15 cellular contexts compared by ENCODE assay signal in the genomic region with DNA sequence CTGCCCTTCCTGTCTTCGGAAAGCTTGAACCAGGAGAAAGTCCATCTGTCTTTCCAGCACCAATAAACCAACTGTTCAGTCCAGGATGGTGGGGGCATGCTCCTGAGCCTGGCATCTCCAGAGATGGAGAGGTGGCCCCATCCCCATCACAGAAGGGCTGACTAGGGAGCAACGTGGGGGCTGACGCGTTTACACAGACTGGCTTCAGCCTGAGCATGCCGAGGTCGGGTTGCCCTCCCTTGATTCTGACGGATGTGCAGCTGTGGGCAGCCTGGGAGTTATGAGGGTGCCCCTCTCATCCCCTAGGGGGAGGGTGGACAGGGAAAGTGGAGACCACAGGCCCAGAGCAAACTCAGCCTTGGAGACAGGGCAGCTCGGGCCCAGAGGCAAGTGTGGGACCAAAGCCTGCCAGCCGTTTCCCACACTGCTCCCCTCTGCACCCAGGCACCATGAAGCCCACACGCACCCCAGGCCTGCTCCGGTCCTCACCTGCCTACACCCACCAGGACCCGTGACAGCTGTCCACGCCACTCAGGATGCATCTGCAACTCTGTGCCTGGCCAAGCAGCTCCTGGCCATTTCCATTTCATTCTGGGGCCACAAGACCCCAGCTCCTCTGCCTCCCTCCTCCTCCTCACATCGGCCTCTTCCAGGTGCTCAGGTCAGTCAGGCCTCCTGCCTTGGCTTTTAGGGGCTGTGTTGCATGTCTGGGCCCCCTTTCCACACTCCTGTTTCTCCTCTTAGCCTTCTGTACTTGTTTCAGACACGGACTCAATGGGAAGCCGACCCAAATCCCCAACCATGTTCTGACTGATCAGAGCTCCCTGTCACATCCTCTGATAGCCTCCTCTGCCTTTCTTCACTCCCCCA. TPM values are rescaled to one million over a fixed set of nuclear protein-coding genes. Genes with fewer than 3 reads are reported as not detected.
A peak's percentile ranks its signal among the peaks of the same experiment; 100 is the strongest.
DNase-seq lines count a peak whose midpoint lies in the region; TF ChIP-seq lines count a peak whose summit lies in the region.
"Had no signal": no experiment of that assay in that cellular context is flagged by ENCODE, and none has a peak within 500 bp of the region (broad histone marks: within the 10 kb centered on the region; RNA-seq: fewer than 3 reads in every experiment).

No MANE protein-coding gene starts in this region.

- H3K4me1 ChIP-seq in esophagus muscularis mucosa: peaks cover 0 to 8% (median 7%) of the 10 kb centered on the region in 4 donors
- H3K4me1 ChIP-seq in osteoblast (ENCODE audit: insufficient read depth, low read length): no peaks in the 10 kb centered on the region
- H3K4me1 ChIP-seq in uterus: no peaks in the 10 kb centered on the region

- no peak overlapping the region for H3K4me3 Mint-ChIP-seq in activated naive CD4-positive, alpha-beta T cell treated with anti-CD3 and anti-CD28 coated beads for 36 hours
- H3K4me3 Mint-ChIP-seq: CD4-positive, alpha-beta T cell; nephron; stimulated activated naive B cell treated with anti-CD40 and anti-IgM and Interleukin-4, amounts not matched to agents 10 μg/mL and 1 μg/mL and 100 μg/mL, for 72 hours had no signal

- peaks cover 0 to 12% (median 0%) of the 10 kb centered on the region in 4 donors for H3K36me3 ChIP-seq in esophagus muscularis mucosa
- no peaks in the 10 kb centered on the region for H3K36me3 ChIP-seq in osteoblast (ENCODE audit: insufficient read depth, low read length)
- no peaks in the 10 kb centered on the region for H3K36me3 ChIP-seq in uterus

- CTCF ChIA-PET in activated naive CD4-positive, alpha-beta T cell treated with anti-CD3 and anti-CD28 coated beads for 36 hours (lab: Charles Lee): interaction anchor here (0.6 to 4.6 kb wide), 3 partner anchors 53 to 276 kb away, joined by 3 to 37 read pairs (median 3); no protein-coding TSS in a partner anchor

- WGBS in esophagus muscularis mucosa: 80% methylated on average over 9 of the region's 16 CpGs

- H3K9me3 ChIP-seq in esophagus muscularis mucosa (no peaks in the 10 kb centered on the region), osteoblast (ENCODE audit: low read depth, low read length) (no peaks in the 10 kb centered on the region), uterus (no peaks in the 10 kb centered on the region)

- no peaks in the 10 kb centered on the region for H4K20me1 ChIP-seq in osteoblast (ENCODE audit: insufficient read depth, low read length)

- no peak for TF ChIP-seq POLR2A in esophagus muscularis mucosa (IDR thresholded peaks at IDR 0.05; ENCODE audit: low read depth)
- TF ChIP-seq POLR2A in uterus (IDR thresholded peaks at IDR 0.05): no peak

- no peak overlapping the region for H3K4me3 ChIP-seq in esophagus muscularis mucosa
- no peak overlapping the region for H3K4me3 ChIP-seq in osteoblast (ENCODE audit: insufficient read depth, low read length)
- H3K4me3 ChIP-seq in uterus: no peak overlapping the region
- H3K4me3 ChIP-seq: lung had no signal

- no peaks in the 10 kb centered on the region for H3K4me1 Mint-ChIP-seq in activated naive CD4-positive, alpha-beta T cell treated with anti-CD3 and anti-CD28 coated beads for 36 hours (ENCODE audit: low read depth)

- no peak overlapping the region for H3K27ac Mint-ChIP-seq in activated naive CD4-positive, alpha-beta T cell treated with anti-CD3 and anti-CD28 coated beads for 36 hours
- H3K27ac Mint-ChIP-seq: CD4-positive, alpha-beta T cell; stimulated activated naive B cell treated with anti-CD40 and anti-IgM and Interleukin-4, amounts not matched to agents 10 μg/mL and 1 μg/mL and 100 μg/mL, for 72 hours had no signal

- H3K27me3 Mint-ChIP-seq in activated naive CD4-positive, alpha-beta T cell treated with anti-CD3 and anti-CD28 coated beads for 36 hours (ENCODE audit: low read depth): peaks cover 7% of the 10 kb centered on the region

- TF ChIP-seq EP300 in esophagus muscularis mucosa (IDR thresholded peaks at IDR 0.05): no peak

- no peaks in the 10 kb centered on the region for H3K36me3 Mint-ChIP-seq in activated naive CD4-positive, alpha-beta T cell treated with anti-CD3 and anti-CD28 coated beads for 36 hours (ENCODE audit: low read depth)
- H3K36me3 Mint-ChIP-seq: stimulated activated naive B cell treated with anti-CD40 and anti-IgM and Interleukin-4, amounts not matched to agents 10 μg/mL and 1 μg/mL and 100 μg/mL, for 72 hours had no signal

- H3K79me2 ChIP-seq in osteoblast (ENCODE audit: insufficient read depth, low read length): no peaks in the 10 kb centered on the region

- no peaks in the 10 kb centered on the region for H3K27me3 ChIP-seq in esophagus muscularis mucosa
- H3K27me3 ChIP-seq in osteoblast (ENCODE audit: insufficient read depth, low read length): peaks cover 7% of the 10 kb centered on the region
- H3K27me3 ChIP-seq in uterus: no peaks in the 10 kb centered on the region

- H3K9me3 Mint-ChIP-seq in activated naive CD4-positive, alpha-beta T cell treated with anti-CD3 and anti-CD28 coated beads for 36 hours: no peaks in the 10 kb centered on the region
- H3K9me3 Mint-ChIP-seq: CD4-positive, alpha-beta T cell; nephron; stimulated activated naive B cell treated with anti-CD40 and anti-IgM and Interleukin-4, amounts not matched to agents 10 μg/mL and 1 μg/mL and 100 μg/mL, for 72 hours had no signal

- no peak overlapping the region for H3K4me2 ChIP-seq in osteoblast (ENCODE audit: insufficient read depth, low read length)

- H3K27ac ChIP-seq in esophagus muscularis mucosa (replicated peaks in 1 of 4) (no peak overlapping the region), osteoblast (ENCODE audit: low read depth, low read length) (no peak overlapping the region), uterus (no peak overlapping the region)
- H3K27ac ChIP-seq: RWPE1 had no signal

- TF ChIP-seq CTCF in esophagus muscularis mucosa (IDR thresholded peaks at IDR 0.05): no peak
- no peak for TF ChIP-seq CTCF in osteoblast (IDR thresholded peaks at IDR 0.05; ENCODE audit: extremely low read depth, low read depth, low read length)
- no peak for TF ChIP-seq CTCF in uterus (IDR thresholded peaks at IDR 0.05)

- no peak overlapping the region for H2AFZ ChIP-seq in osteoblast (ENCODE audit: low read length)

- intact Hi-C loops in esophagus muscularis mucosa (cut with DNase I): loop anchor here (2.0 to 5.0 kb wide), 3 partner anchors 67 to 257 kb away; no protein-coding TSS in a partner anchor
- intact Hi-C loops in uterus (cut with DNase I; ENCODE audit: low total_unique reads): loop anchor here (5.0 kb wide), 1 partner anchor 265 kb away; no protein-coding TSS in a partner anchor
- intact Hi-C loops in activated naive CD4-positive, alpha-beta T cell treated with anti-CD3 and anti-CD28 coated beads for 36 hours (cut with micrococcal nuclease): no loop called here

- DNase-seq in activated effector memory CD4-positive, alpha-beta T cell treated with anti-CD3 and anti-CD28 coated beads, Interleukin-2, amount 50 U/mL, for 16 hours: peak; percentile 48
- no peak for DNase-seq in activated effector memory CD4-positive, alpha-beta T cell treated with Interleukin-2 at 50 U/mL for 16 hours
- peak; percentile 75 for DNase-seq in esophagus muscularis mucosa (ENCODE audit: extremely low spot score)
- DNase-seq in osteoblast (ENCODE audit: insufficient read length, low spot score, missing footprints): peak; percentile 43
- peak; percentile 7 to 9 for DNase-seq in uterus
- DNase-seq in activated naive CD4-positive, alpha-beta T cell treated with Interleukin-2 at 50 U/mL for 16 hours: no peak
- DNase-seq in DMS53 (lab: John Stamatoyannopoulos, UW): no peak
- no peak for DNase-seq in activated naive CD4-positive, alpha-beta T cell treated with anti-CD3 and anti-CD28 coated beads for 36 hours
- DNase-seq: GOT3; stimulated activated naive B cell treated with anti-CD40 and anti-IgM and Interleukin-4, amounts not matched to agents 10 μg/mL and 1 μg/mL and 100 μg/mL, for 72 hours had no signal

RNA-seq across cellular contexts. Expression of a gene that starts 48.2 kb away (rescaled TPM):
- 10 to 100 TPM; 31.6 to 68.1 (median 38.9) TPM for total RNA-seq in esophagus muscularis mucosa
- 41.5 and 59.4 TPM in 2 replicates for total RNA-seq in osteoblast
- 10 to 100 TPM; 65.9 to 94.9 (median 77.4) TPM for total RNA-seq in uterus
- total RNA-seq in activated naive CD4-positive, alpha-beta T cell treated with anti-CD3 and anti-CD28 coated beads for 36 hours: 10 to 100 TPM; 24.0 to 24.7 TPM

RNA-seq across cellular contexts. Expression of a gene that starts 48.3 kb away (rescaled TPM):
- total RNA-seq in esophagus muscularis mucosa (10 to 100 TPM; 19.2 to 39.9 (median 25.9) TPM), osteoblast (under 0.01 TPM in 1 of 2 replicates, not detected in the other), uterus (10 to 100 TPM in 2 of 4 donors, 1 to 10 TPM in 2; 2.1 to 27.3 (median 8.4) TPM)
- not detected for total RNA-seq in activated naive CD4-positive, alpha-beta T cell treated with anti-CD3 and anti-CD28 coated beads for 36 hours
- total RNA-seq: CD4-positive, alpha-beta T cell; T-helper 1 cell treated with Interleukin-12 subunit alpha and Interleukin-12 subunit beta and Interleukin-4 antibody, amounts not matched to agents 30 ng/mL and 1 ng/mL, for 36 hours had no signal

Comparison
In these comparisons a context has a peak if more than half of its experiments do, and no peak if none do; other contexts are left out.
1. DNase-seq: peak in activated effector memory CD4-positive, alpha-beta T cell treated with anti-CD3 and anti-CD28 coated beads, Interleukin-2, amount 50 U/mL, for 16 hours (single experiment), esophagus muscularis mucosa (single experiment), osteoblast (single experiment) and uterus (2 of 2); none in activated effector memory CD4-positive, alpha-beta T cell treated with Interleukin-2 at 50 U/mL for 16 hours (single experiment), activated naive CD4-positive, alpha-beta T cell treated with Interleukin-2 at 50 U/mL for 16 hours (single experiment), DMS53 (single experiment) and activated naive CD4-positive, alpha-beta T cell treated with anti-CD3 and anti-CD28 coated beads for 36 hours (single experiment).